7 cellular contexts compared by ENCODE assay signal in the genomic region with DNA sequence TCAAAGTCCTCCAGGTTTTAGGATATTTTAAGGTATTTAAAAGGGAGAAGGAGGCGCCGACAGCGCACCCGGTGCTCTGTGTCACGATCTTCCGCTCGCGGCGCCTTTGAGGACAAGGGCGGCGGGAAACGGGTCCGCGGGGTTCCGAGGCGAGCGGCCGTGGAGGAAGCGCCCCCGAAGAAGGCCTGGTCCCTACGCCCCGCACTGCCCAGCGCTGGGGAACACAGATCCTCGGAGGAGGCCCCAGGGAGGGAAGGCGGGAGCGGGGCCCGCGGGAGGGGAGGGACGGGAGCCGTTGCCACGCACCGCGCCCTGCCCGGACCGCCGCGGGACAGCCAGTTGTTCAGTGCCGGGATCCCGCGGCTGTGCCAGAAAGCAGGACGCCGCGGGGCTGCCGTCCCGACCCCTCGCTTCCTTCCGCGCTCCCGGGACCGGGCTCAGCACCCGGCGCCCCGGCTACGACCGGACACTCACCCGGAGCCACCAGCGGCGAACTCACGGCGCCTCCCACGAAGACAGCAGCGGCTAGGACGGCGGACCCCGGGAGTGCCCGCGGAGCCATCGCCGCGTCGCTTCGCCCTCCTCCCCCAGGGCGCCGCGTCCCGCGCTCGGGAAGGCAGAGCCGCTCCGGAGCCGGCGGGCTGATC. TPM values are rescaled to one million over a fixed set of nuclear protein-coding genes. Genes with fewer than 3 reads are reported as not detected.
A peak's percentile ranks its signal among the peaks of the same experiment; 100 is the strongest.
DNase-seq lines count a peak whose midpoint lies in the region; ATAC-seq, FAIRE-seq and TF ChIP-seq lines count a peak whose summit lies in the region.

No MANE protein-coding gene starts in this region.

- in situ Hi-C loops in transverse colon (cut with MboI; ENCODE audit: low pct_ligation_motif_present in 1 of 4, low pct_unique_long_range_greater_than_20kb in 1 of 4, low sequenced_read_pairs in 3 of 4), result no loop called here

- intact Hi-C loops in transverse colon (cut with DNase I; ENCODE audit: low total_unique reads), result no loop called here

- TF ChIP-seq POLR2A in H54 (IDR thresholded peaks at IDR 0.05; ENCODE audit: low read depth, low read length) (peak; percentile 96), transverse colon (IDR thresholded peaks at IDR 0.05) (peak; percentile 96)

- DNase-seq in H54 (ENCODE audit: insufficient read length, low spot score) (peak; percentile 12), M059J (ENCODE audit: low read depth) (peak; percentile 53), activated T-cell treated with anti-CD3 and anti-CD28 coated beads for 24 hours (ENCODE audit: low read depth) (peak; percentile 20), nephron progenitor cell (no peak), transverse colon (peak; percentile 60)

- H3K4me1 ChIP-seq in transverse colon, result peaks cover 20 to 40% (median 31%) of the 10 kb centered on the region in 4 donors

- H3K9me3 ChIP-seq in transverse colon, result no peaks in the 10 kb centered on the region

- H3K4me3 ChIP-seq in transverse colon, result peak overlapping the region; percentile 72 to 98 (median 81)

- no peaks in the 10 kb centered on the region for H3K27me3 ChIP-seq in transverse colon

- no peak overlapping the region for H3K27ac Mint-ChIP-seq in nephron progenitor cell

- peaks cover 5% of the 10 kb centered on the region for H3K36me3 Mint-ChIP-seq in nephron progenitor cell (ENCODE audit: low read depth)

- H3K4me3 Mint-ChIP-seq in nephron progenitor cell, result peak overlapping the region; percentile 88

- H3K4me1 Mint-ChIP-seq in nephron progenitor cell, result peaks cover 24% of the 10 kb centered on the region

- ATAC-seq in GM18498 (IDR thresholded peaks at IDR 0.05; ENCODE audit: unreplicated experiment) (peak; percentile 18), esophagus mucosa (peak; percentile 34)

- H3K27ac ChIP-seq in transverse colon, result peak overlapping the region; percentile 95 to 99 (median 97)

- TF ChIP-seq EP300 in transverse colon (IDR thresholded peaks at IDR 0.05; ENCODE audit: low read depth), result no peak

- no peaks in the 10 kb centered on the region for H3K36me3 ChIP-seq in transverse colon

- FAIRE-seq in H54 (lab: Jason Lieb, UNC), result no peak

- WGBS in transverse colon (ENCODE audit: low coverage in 1 of 2), 2 donors, result 1% methylated on average over 49 of the region's 82 CpGs; no CpG with 5 or more reads in 1 of the 2 donors

- TF ChIP-seq CTCF in nephron progenitor cell (IDR thresholded peaks at IDR 0.05), result no peak
- TF ChIP-seq CTCF in transverse colon (IDR thresholded peaks at IDR 0.05), result peak in 1 of 5 experiments; percentile 17

- peaks cover 3% of the 10 kb centered on the region for H3K27me3 Mint-ChIP-seq in nephron progenitor cell (ENCODE audit: low read depth, poor library complexity)

- H3K9me3 Mint-ChIP-seq in nephron progenitor cell, result no peaks in the 10 kb centered on the region

RNA-seq across cellular contexts. Expression of a gene that starts 0.3 kb away (rescaled TPM):
- total RNA-seq in M059J (2014; rRNA removed; shearing (Covaris generic)), result 38.2 and 46.7 TPM in 2 replicates
- total RNA-seq in esophagus mucosa (18.7 TPM), transverse colon (100 to 1,000 TPM in 2 of 4 donors, 10 to 100 TPM in 1, 1 to 10 TPM in 1; 9.2 to 192 (median 107) TPM)
